Comparison of ENCODE assay signal across 8 cellular contexts in the genomic region with DNA sequence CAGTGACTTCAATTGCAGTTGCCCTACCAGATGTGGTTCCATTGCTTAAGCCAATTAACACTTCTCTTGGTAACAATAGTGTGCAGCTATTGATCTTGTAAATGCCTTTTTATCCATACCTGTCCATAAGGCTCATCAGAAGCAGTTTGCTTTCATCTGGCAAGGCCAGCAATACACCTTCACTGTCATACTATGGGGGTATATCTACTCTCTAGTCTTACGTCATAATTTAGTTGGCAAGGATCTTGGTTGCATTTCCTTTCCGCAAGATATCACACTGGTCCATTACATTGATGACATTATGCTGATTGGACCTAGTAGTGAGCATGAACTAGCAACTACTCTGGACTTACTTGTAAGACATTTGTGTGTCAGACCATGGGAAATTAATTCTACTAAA. TPM values are rescaled to one million over a fixed set of nuclear protein-coding genes. Genes with fewer than 3 reads are reported as not detected.
"Had no signal": no experiment of that assay in that cellular context is flagged by ENCODE, and none has a peak within 500 bp of the region (broad histone marks: within the 10 kb centered on the region; RNA-seq: fewer than 3 reads in every experiment).

No MANE protein-coding gene starts in this region.

- FAIRE-seq: HTR-8/SVneo, K562 had no signal

- DNase-seq: IMR-90, KBM-7, KG1 had no signal

- ATAC-seq: K562 had no signal

- H3K27ac ChIP-seq: HL-60 had no signal

- H3K4me3 ChIP-seq: K562 had no signal

RNA-seq across cellular contexts. Expression of gene ZNF365, which starts 17.7 kb away (rescaled TPM):
- total RNA-seq: HT-29 had no signal
- polyA plus RNA-seq: IgD-negative memory B cell had no signal
